Comparison of ENCODE assay signal across 8 cellular contexts in the genomic region with DNA sequence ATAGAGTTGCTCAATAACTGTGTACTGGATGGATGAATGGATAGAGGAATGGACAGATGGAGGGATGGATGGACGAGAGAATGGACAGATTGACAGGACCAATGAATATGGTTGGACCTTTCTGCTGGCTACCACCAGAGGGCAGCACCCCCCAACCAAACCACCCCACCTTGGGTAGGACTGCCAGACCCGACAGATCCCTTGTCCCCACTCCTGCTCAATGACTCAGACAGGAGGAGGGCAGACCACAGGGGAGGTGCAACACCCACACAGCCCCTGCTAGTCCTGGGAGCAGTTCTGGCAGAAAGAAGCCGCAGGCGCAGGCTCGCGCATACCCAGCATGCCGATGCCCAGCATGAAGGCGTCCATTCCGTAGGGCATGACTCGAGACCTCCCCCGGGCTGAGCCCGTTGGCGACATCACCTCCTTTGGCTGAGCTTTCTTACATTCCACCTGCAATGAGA. TPM values are rescaled to one million over a fixed set of nuclear protein-coding genes. Genes with fewer than 3 reads are reported as not detected.
DNase-seq lines count a peak whose midpoint lies in the region; ATAC-seq lines count a peak whose summit lies in the region.

No MANE protein-coding gene starts in this region.

- no peak overlapping the region for H3K4me3 ChIP-seq in HUES64 (ENCODE audit: low read length)
- H3K4me3 ChIP-seq in neuronal stem cell (ENCODE audit: low read length in 2 of 2), result no peak overlapping the region

- peaks cover 34% of the 10 kb centered on the region for H3K27me3 Mint-ChIP-seq in activated T-cell treated with anti-CD3 and anti-CD28 coated beads, Interleukin-2, amount 50 U/mL, for 72 hours (ENCODE audit: low read depth)
- H3K27me3 Mint-ChIP-seq in stimulated activated naive CD8-positive, alpha-beta T cell treated with anti-CD3 and anti-CD28 coated beads, Interleukin-15, amount 100 ng/mL, for 72 hours, result peaks cover 39% of the 10 kb centered on the region

- no peak overlapping the region for H3K27ac Mint-ChIP-seq in activated T-cell treated with anti-CD3 and anti-CD28 coated beads, Interleukin-2, amount 50 U/mL, for 72 hours
- no peak overlapping the region for H3K27ac Mint-ChIP-seq in stimulated activated naive CD8-positive, alpha-beta T cell treated with anti-CD3 and anti-CD28 coated beads, Interleukin-15, amount 100 ng/mL, for 72 hours

- no peak overlapping the region for H2AFZ ChIP-seq in neuronal stem cell (ENCODE audit: low read length)

- H2BK12ac ChIP-seq in neuronal stem cell (ENCODE audit: low read length), result no peak overlapping the region

- H3K27me3 ChIP-seq in HUES64 (ENCODE audit: insufficient read depth, low read length), result no peaks in the 10 kb centered on the region
- H3K27me3 ChIP-seq in neuronal stem cell (ENCODE audit: control insufficient read depth in 3 of 3, insufficient read depth in 3 of 3, low read depth in 1 of 3, low read length in 3 of 3), result no peaks in the 10 kb centered on the region

- H3K36me3 Mint-ChIP-seq in activated T-cell treated with anti-CD3 and anti-CD28 coated beads, Interleukin-2, amount 50 U/mL, for 72 hours (ENCODE audit: insufficient read depth in 2 of 2), result no peaks in the 10 kb centered on the region

- H3K4me1 Mint-ChIP-seq in activated T-cell treated with anti-CD3 and anti-CD28 coated beads, Interleukin-2, amount 50 U/mL, for 72 hours (ENCODE audit: low read depth), result peaks cover 7% of the 10 kb centered on the region
- H3K4me1 Mint-ChIP-seq in stimulated activated naive CD8-positive, alpha-beta T cell treated with anti-CD3 and anti-CD28 coated beads, Interleukin-15, amount 100 ng/mL, for 72 hours, result peaks cover 2% of the 10 kb centered on the region

- no peak overlapping the region for H3K4ac ChIP-seq in neuronal stem cell (ENCODE audit: low read length)

- no peak overlapping the region for H4K91ac ChIP-seq in neuronal stem cell (ENCODE audit: low read depth, low read length, poor library complexity)

- H3K9me3 ChIP-seq in HUES64 (ENCODE audit: insufficient read depth, low read depth, low read length) (no peaks in the 10 kb centered on the region), neuronal stem cell (replicated peaks in 1 of 2; ENCODE audit: control insufficient read depth in 2 of 2, insufficient read depth in 1 of 2, low read depth in 1 of 2, low read length in 2 of 2) (peaks cover 0 to 4% of the 10 kb centered on the region in 2 donors)

- H3K36me3 ChIP-seq in HUES64 (ENCODE audit: insufficient read depth, low read length) (peaks cover 64% of the 10 kb centered on the region), neuronal stem cell (replicated peaks in 1 of 2; ENCODE audit: control insufficient read depth in 2 of 2, insufficient read depth in 2 of 2, low read length in 2 of 2) (peaks cover 69 to 93% of the 10 kb centered on the region in 2 donors)

- H3K14ac ChIP-seq in neuronal stem cell (ENCODE audit: low read length), result no peak overlapping the region

- DNase-seq in DMS 273 treated with DMSO at 0.1 percent for 48 hours (lab: John Stamatoyannopoulos, UW) (peak; percentile 33), RKO (ENCODE audit: low spot score) (peak; percentile 86), fibroblast of peridontal ligament (ENCODE audit: extremely low read depth) (peak; percentile 77), neuronal stem cell (ENCODE audit: low spot score) (peak; percentile 67)
- peak; percentile 79 to 83 for DNase-seq in activated T-cell treated with anti-CD3 and anti-CD28 coated beads, Interleukin-2, amount 50 U/mL, for 72 hours
- peak; percentile 75 for DNase-seq in stimulated activated naive CD8-positive, alpha-beta T cell treated with anti-CD3 and anti-CD28 coated beads, Interleukin-15, amount 100 ng/mL, for 72 hours

- no peak overlapping the region for H2BK5ac ChIP-seq in neuronal stem cell (ENCODE audit: low read length)

- 59% methylated on average over 13 of the region's 13 CpGs for WGBS in HUES64
- WGBS in neuronal stem cell (ENCODE audit: extremely low coverage in 2 of 2, insufficient read length in 2 of 2, insufficient replicate concordance in 1 of 2), 2 donors, result no CpG with 5 or more reads among the region's 13 CpGs

- no peak overlapping the region for H3K18ac ChIP-seq in neuronal stem cell (ENCODE audit: low read length)

- H3K79me1 ChIP-seq in neuronal stem cell (ENCODE audit: low read depth, low read length), result peaks cover 12% of the 10 kb centered on the region

- H3K27ac ChIP-seq in HUES64 (ENCODE audit: low read depth, low read length), result peak overlapping the region; percentile 19; the same call in 1 of the 2 replicates
- H3K27ac ChIP-seq in neuronal stem cell (replicated peaks; ENCODE audit: low read length), result no peak overlapping the region

- no peak overlapping the region for H3K23ac ChIP-seq in neuronal stem cell (ENCODE audit: low read depth, low read length, poor library complexity)

- H3K4me2 ChIP-seq in neuronal stem cell (ENCODE audit: insufficient read depth, low read length, poor library complexity, severe bottlenecking), result no peak overlapping the region

- H2BK15ac ChIP-seq in neuronal stem cell (ENCODE audit: low read length), result no peak overlapping the region

- no peak overlapping the region for H2AK5ac ChIP-seq in neuronal stem cell (ENCODE audit: low read depth, low read length)

- no peaks in the 10 kb centered on the region for H3K9me3 Mint-ChIP-seq in activated T-cell treated with anti-CD3 and anti-CD28 coated beads, Interleukin-2, amount 50 U/mL, for 72 hours
- H3K9me3 Mint-ChIP-seq in stimulated activated naive CD8-positive, alpha-beta T cell treated with anti-CD3 and anti-CD28 coated beads, Interleukin-15, amount 100 ng/mL, for 72 hours, result no peaks in the 10 kb centered on the region

- H4K8ac ChIP-seq in neuronal stem cell (ENCODE audit: low read depth, low read length), result no peak overlapping the region

- peaks cover 20% of the 10 kb centered on the region for H3K4me1 ChIP-seq in HUES64 (ENCODE audit: insufficient read depth, low read length)
- H3K4me1 ChIP-seq in neuronal stem cell (ENCODE audit: control insufficient read depth in 2 of 2, insufficient read depth in 1 of 2, low read depth in 1 of 2, low read length in 2 of 2), result peaks cover 21 to 41% of the 10 kb centered on the region in 2 donors

- no peak overlapping the region for H3K4me3 Mint-ChIP-seq in activated T-cell treated with anti-CD3 and anti-CD28 coated beads, Interleukin-2, amount 50 U/mL, for 72 hours
- H3K4me3 Mint-ChIP-seq in stimulated activated naive CD8-positive, alpha-beta T cell treated with anti-CD3 and anti-CD28 coated beads, Interleukin-15, amount 100 ng/mL, for 72 hours, result no peak overlapping the region

- H2BK120ac ChIP-seq in neuronal stem cell (ENCODE audit: low read depth, low read length), result no peak overlapping the region

- peak; percentile 94 to 96 for ATAC-seq in activated T-cell treated with anti-CD3 and anti-CD28 coated beads, Interleukin-2, amount 50 U/mL, for 72 hours (replicated peaks in 1 of 2)
- peak; percentile 89 for ATAC-seq in stimulated activated naive CD8-positive, alpha-beta T cell treated with anti-CD3 and anti-CD28 coated beads, Interleukin-15, amount 100 ng/mL, for 72 hours
- ATAC-seq in GM18517 (IDR thresholded peaks at IDR 0.05; ENCODE audit: unreplicated experiment), result no peak

- no peak overlapping the region for H3K9ac ChIP-seq in HUES64 (ENCODE audit: low read depth, low read length)
- H3K9ac ChIP-seq in neuronal stem cell (ENCODE audit: low read depth, low read length, poor library complexity), result no peak overlapping the region

RNA-seq across cellular contexts. Expression of a gene that starts 12.4 kb away (rescaled TPM):
- 27.8 TPM for polyA plus RNA-seq in HUES64 (2013, experiment 1 of 2)
- 32.8 TPM for polyA plus RNA-seq in HUES64 (2013, experiment 2 of 2)
- total RNA-seq in activated T-cell treated with anti-CD3 and anti-CD28 coated beads, Interleukin-2, amount 50 U/mL, for 72 hours, result 1 to 10 TPM; 5.6 to 6.6 TPM
- 104 TPM for polyA plus RNA-seq in neuronal stem cell (2013, experiment 1 of 2)
- 105 TPM for polyA plus RNA-seq in neuronal stem cell (2013, experiment 2 of 2)

RNA-seq across cellular contexts. Expression of a gene that starts 29.0 kb away (rescaled TPM):
- not detected for polyA plus RNA-seq in HUES64 (2013, experiment 1 of 2)
- polyA plus RNA-seq in HUES64 (2013, experiment 2 of 2), result not detected
- total RNA-seq in activated T-cell treated with anti-CD3 and anti-CD28 coated beads, Interleukin-2, amount 50 U/mL, for 72 hours, result not detected
- polyA plus RNA-seq in neuronal stem cell (2013, experiment 1 of 2), result 0.22 TPM
- polyA plus RNA-seq in neuronal stem cell (2013, experiment 2 of 2), result 0.19 TPM

RNA-seq across cellular contexts. Expression of a gene that starts 54.5 kb away (rescaled TPM):
- polyA plus RNA-seq in HUES64 (2013, experiment 1 of 2), result 0.85 TPM
- 2.0 TPM for polyA plus RNA-seq in HUES64 (2013, experiment 2 of 2)
- 1 to 10 TPM; 4.2 to 4.9 TPM for total RNA-seq in activated T-cell treated with anti-CD3 and anti-CD28 coated beads, Interleukin-2, amount 50 U/mL, for 72 hours
- polyA plus RNA-seq in neuronal stem cell (2013, experiment 1 of 2), result 4.2 TPM
- 4.0 TPM for polyA plus RNA-seq in neuronal stem cell (2013, experiment 2 of 2)

Comparison
In these comparisons a context has a peak if more than half of its experiments do, and no peak if none do; other contexts are left out.
1. DNase-seq: peak in every context shown above with its lines; median percentile 86 in RKO; 81 in activated T-cell treated with anti-CD3 and anti-CD28 coated beads, Interleukin-2, amount 50 U/mL, for 72 hours; 77 in fibroblast of peridontal ligament; 75 in stimulated activated naive CD8-positive, alpha-beta T cell treated with anti-CD3 and anti-CD28 coated beads, Interleukin-15, amount 100 ng/mL, for 72 hours; 67 in neuronal stem cell; 33 in DMS 273 treated with DMSO at 0.1 percent for 48 hours.